ENCODE assay signal across 20 cellular contexts in genomic region chr5:82584631-82585030, GRCh38.
DNase-seq lines count a peak whose midpoint lies in the region; ATAC-seq, FAIRE-seq and TF ChIP-seq lines count a peak whose summit lies in the region.
"Had no signal": no experiment of that assay in that cellular context is flagged by ENCODE, and none has a peak within 500 bp of the region (broad histone marks: within the 10 kb centered on the region; RNA-seq: fewer than 3 reads in every experiment).

No MANE protein-coding gene starts in this region.

- H3K4me3 Mint-ChIP-seq in activated T-cell treated with anti-CD3 and anti-CD28 coated beads, Interleukin-2, amount 50 U/mL, for 24 hours, result no peak overlapping the region
- no peak overlapping the region for H3K4me3 Mint-ChIP-seq in activated T-cell treated with anti-CD3 and anti-CD28 coated beads, Interleukin-2, amount 50 U/mL, for 4 hours
- H3K4me3 Mint-ChIP-seq: CD8-positive, alpha-beta memory T cell had no signal

- H3K27me3 ChIP-seq in left ventricle myocardium inferior (ENCODE audit: low read depth) (no peaks in the 10 kb centered on the region), HepG2 (ENCODE audit: control insufficient read depth in 1 of 2, insufficient read depth in 2 of 2, low read length in 2 of 2) (no peaks in the 10 kb centered on the region), aorta (ENCODE audit: control insufficient read depth in 1 of 2, insufficient read depth in 2 of 2, low read length in 1 of 2) (no peaks in the 10 kb centered on the region)
- H3K27me3 ChIP-seq: BLaER1 treated with 17β-estradiol and CSF1 and Interleukin-3, amounts not matched to agents 10 nM and 100 nM had no signal

- no peak for DNase-seq in left ventricle myocardium superior
- no peak for DNase-seq in left ventricle myocardium inferior
- peak; percentile 14 for DNase-seq in HepG2 (ENCODE audit: low spot score)
- DNase-seq in posterior cingulate gyrus, result peak in 8 of 10 donors; percentile 21 to 85 (median 46)
- DNase-seq in aorta, result peak; percentile 60 to 81
- no peak for DNase-seq in activated T-cell treated with anti-CD3 and anti-CD28 coated beads, Interleukin-2, amount 50 U/mL, for 24 hours
- no peak for DNase-seq in stimulated activated naive CD8-positive, alpha-beta T cell treated with anti-CD3 and anti-CD28 coated beads, Interleukin-15, Interleukin-2, amounts not matched to agents 100 U/mL and 50 U/mL, for 24 hours
- DNase-seq in activated T-cell treated with anti-CD3 and anti-CD28 coated beads, Interleukin-2, amount 50 U/mL, for 4 hours, result no peak
- DNase-seq: CD8-positive, alpha-beta memory T cell; DMS79 treated with DMSO at 0.1 percent for 48 hours; GDM1; KBM-7; MV-4-11; NCI-H1417; NCI-H2029; NCI-H774; PC-3 had no signal

- in situ Hi-C loops in HepG2 (cut with HindIII; ENCODE audit: extremely low pct_ligation_motif_present, low pct_unique_long_range_greater_than_20kb), result no loop called here

- H3K27ac ChIP-seq in left ventricle myocardium inferior (replicated peaks), result no peak overlapping the region
- H3K27ac ChIP-seq in HepG2 (ENCODE audit: extremely low read length, insufficient read depth, low read length), result no peak overlapping the region
- H3K27ac ChIP-seq in aorta (ENCODE audit: low read depth in 1 of 2, low read length in 2 of 2), result peak overlapping the region in 1 of 2 donors; percentile 11
- H3K27ac ChIP-seq: BLaER1 treated with 17β-estradiol and CSF1 and Interleukin-3, amounts not matched to agents 10 nM and 100 nM had no signal

- H3K4me1 ChIP-seq in left ventricle myocardium inferior (no peaks in the 10 kb centered on the region), HepG2 (ENCODE audit: insufficient read depth, low read length) (peaks cover 25% of the 10 kb centered on the region), aorta (ENCODE audit: control insufficient read depth in 1 of 2, insufficient read depth in 2 of 2, low read length in 2 of 2) (peaks cover 3 to 6% of the 10 kb centered on the region in 2 donors)
- H3K4me1 ChIP-seq: BLaER1 treated with 17β-estradiol and CSF1 and Interleukin-3, amounts not matched to agents 10 nM and 100 nM had no signal

- H3K27ac Mint-ChIP-seq in activated T-cell treated with anti-CD3 and anti-CD28 coated beads, Interleukin-2, amount 50 U/mL, for 24 hours, result no peak overlapping the region
- H3K27ac Mint-ChIP-seq: CD8-positive, alpha-beta memory T cell had no signal

- POLR2A ChIA-PET in HepG2 (lab: Yijun Ruan, JAX), result no interaction called here

- peaks cover 13% of the 10 kb centered on the region for H3K9me3 Mint-ChIP-seq in activated T-cell treated with anti-CD3 and anti-CD28 coated beads, Interleukin-2, amount 50 U/mL, for 24 hours
- peaks cover 31% of the 10 kb centered on the region for H3K9me3 Mint-ChIP-seq in activated T-cell treated with anti-CD3 and anti-CD28 coated beads, Interleukin-2, amount 50 U/mL, for 4 hours

- no peak for TF ChIP-seq EP300 in HepG2 (IDR thresholded peaks at IDR 0.05; ENCODE audit: low read depth in 2 of 2, low read length in 2 of 2)
- no peak for TF ChIP-seq EP300 in HepG2 (CRISPR knock-in tag; IDR thresholded peaks at IDR 0.05; ENCODE audit: borderline replicate concordance)

- H3K36me3 ChIP-seq in left ventricle myocardium inferior, result no peaks in the 10 kb centered on the region
- H3K36me3 ChIP-seq in HepG2 (replicated peaks in 1 of 2; ENCODE audit: control insufficient read depth in 1 of 2, insufficient read depth in 2 of 2, low read length in 2 of 2), result no peaks in the 10 kb centered on the region
- no peaks in the 10 kb centered on the region for H3K36me3 ChIP-seq in aorta (ENCODE audit: control insufficient read depth in 1 of 2, insufficient read depth in 2 of 2, low read length in 1 of 2)
- H3K36me3 ChIP-seq: BLaER1 treated with 17β-estradiol and CSF1 and Interleukin-3, amounts not matched to agents 10 nM and 100 nM had no signal

- no peak overlapping the region for H3K4me2 ChIP-seq in HepG2 (ENCODE audit: low read depth, low read length)
- H3K4me2 ChIP-seq: BLaER1 treated with 17β-estradiol and CSF1 and Interleukin-3, amounts not matched to agents 10 nM and 100 nM had no signal

- H3K9ac ChIP-seq in HepG2 (ENCODE audit: insufficient read depth, low read depth, low read length), result no peak overlapping the region
- H3K9ac ChIP-seq: BLaER1 treated with 17β-estradiol and CSF1 and Interleukin-3, amounts not matched to agents 10 nM and 100 nM had no signal

- intact Hi-C loops in left ventricle myocardium superior (cut with micrococcal nuclease) (no loop called here), left ventricle myocardium inferior (cut with micrococcal nuclease) (no loop called here), HepG2 (cut with micrococcal nuclease; ENCODE audit: unreplicated experiment) (no loop called here), posterior cingulate gyrus (cut with DNase I) (no loop called here), aorta (cut with DNase I) (no loop called here)

- no peaks in the 10 kb centered on the region for H4K20me1 ChIP-seq in HepG2 (ENCODE audit: insufficient read depth, low read length)
- H4K20me1 ChIP-seq: BLaER1 treated with 17β-estradiol and CSF1 and Interleukin-3, amounts not matched to agents 10 nM and 100 nM had no signal

- no peaks in the 10 kb centered on the region for H3K36me3 Mint-ChIP-seq in activated T-cell treated with anti-CD3 and anti-CD28 coated beads, Interleukin-2, amount 50 U/mL, for 24 hours (ENCODE audit: low read depth)
- H3K36me3 Mint-ChIP-seq in activated T-cell treated with anti-CD3 and anti-CD28 coated beads, Interleukin-2, amount 50 U/mL, for 4 hours (ENCODE audit: insufficient read depth), result no peaks in the 10 kb centered on the region

- FAIRE-seq in HepG2 (lab: Jason Lieb, UNC), result no peak
- FAIRE-seq: D721Med, GM12878 had no signal

- 90% methylated on average over 2 of the region's 4 CpGs for WGBS in HepG2 (ENCODE audit: low lambda C conversion rate)
- WGBS in aorta, 2 donors, result 5 to 6% methylated on average over 4 of the region's 4 CpGs

- ATAC-seq in left ventricle myocardium superior, result peak; percentile 27
- ATAC-seq in HepG2, result peak; percentile 54; the same call in 2 of the 3 replicates
- peak; percentile 86 for ATAC-seq in aorta (ENCODE audit: low FRiP score)
- ATAC-seq in stimulated activated naive CD8-positive, alpha-beta T cell treated with anti-CD3 and anti-CD28 coated beads, Interleukin-15, Interleukin-2, amounts not matched to agents 100 U/mL and 50 U/mL, for 24 hours, result no peak
- no peak for ATAC-seq in activated T-cell treated with anti-CD3 and anti-CD28 coated beads, Interleukin-2, amount 50 U/mL, for 4 hours
- ATAC-seq: GM12878, PC-3 had no signal

- no peak for TF ChIP-seq POLR2A in HepG2 (IDR thresholded peaks at IDR 0.05; ENCODE audit: insufficient read depth in 1 of 2, low read depth in 2 of 2, low read length in 2 of 2)

- TF ChIP-seq RAD21 in HepG2 (CRISPR knock-in tag; IDR thresholded peaks at IDR 0.05), result no peak

- H3K4me3 ChIP-seq in left ventricle myocardium inferior (no peak overlapping the region), HepG2 (replicated peaks in 1 of 3; ENCODE audit: insufficient read depth in 1 of 3, low read depth in 2 of 3, low read length in 3 of 3) (no peak overlapping the region), aorta (ENCODE audit: low read length in 2 of 2) (no peak overlapping the region)
- H3K4me3 ChIP-seq: BLaER1 treated with 17β-estradiol and CSF1 and Interleukin-3, amounts not matched to agents 10 nM and 100 nM; GM12878 had no signal

- peaks cover 11% of the 10 kb centered on the region for H3K27me3 Mint-ChIP-seq in activated T-cell treated with anti-CD3 and anti-CD28 coated beads, Interleukin-2, amount 50 U/mL, for 24 hours
- peaks cover 2% of the 10 kb centered on the region for H3K27me3 Mint-ChIP-seq in activated T-cell treated with anti-CD3 and anti-CD28 coated beads, Interleukin-2, amount 50 U/mL, for 4 hours (ENCODE audit: low read depth)

- H3K9me3 ChIP-seq in left ventricle myocardium inferior (replicated peaks) (peaks cover 35% of the 10 kb centered on the region), HepG2 (ENCODE audit: low read length) (peaks cover 22% of the 10 kb centered on the region), aorta (ENCODE audit: control insufficient read depth, low read length) (no peaks in the 10 kb centered on the region)

- CTCF ChIA-PET in HepG2 (lab: Yijun Ruan, JAX; ENCODE audit: low intra/inter-chr PET ratio, low total read pairs), result no interaction called here

- H3K79me2 ChIP-seq in HepG2 (ENCODE audit: insufficient read depth, low read length), result no peaks in the 10 kb centered on the region

- TF ChIP-seq CTCF in left ventricle myocardium inferior (IDR thresholded peaks at IDR 0.05; ENCODE audit: borderline replicate concordance), result no peak
- TF ChIP-seq CTCF in HepG2 (CRISPR knock-in tag; IDR thresholded peaks at IDR 0.05), result no peak

- H3K4me1 Mint-ChIP-seq in activated T-cell treated with anti-CD3 and anti-CD28 coated beads, Interleukin-2, amount 50 U/mL, for 24 hours (ENCODE audit: low read depth), result no peaks in the 10 kb centered on the region
- H3K4me1 Mint-ChIP-seq in activated T-cell treated with anti-CD3 and anti-CD28 coated beads, Interleukin-2, amount 50 U/mL, for 4 hours (ENCODE audit: low read depth), result no peaks in the 10 kb centered on the region
- H3K4me1 Mint-ChIP-seq: CD8-positive, alpha-beta memory T cell had no signal

- no TSS peak for BruUV-seq in HepG2 (replicated peaks; lab: Mats Ljungman, UMichigan)

- no peak overlapping the region for H2AFZ ChIP-seq in HepG2 (ENCODE audit: low read length)

TF ChIP-seq in HepG2, 621 proteins besides CTCF, POLR2A, EP300 and RAD21 (continues in another document):
- TF ChIP-seq PAX8 (CRISPR knock-in tag; IDR thresholded peaks at IDR 0.05; ENCODE audit: borderline replicate concordance) (no peak), ZNF788 (CRISPR knock-in tag; IDR thresholded peaks at IDR 0.05; ENCODE audit: borderline replicate concordance) (no peak), REXO4 (CRISPR knock-in tag; IDR thresholded peaks at IDR 0.05; ENCODE audit: borderline replicate concordance) (no peak), TOPORS (CRISPR knock-in tag; IDR thresholded peaks at IDR 0.05) (no peak)

Comparison
In these comparisons a context has a peak if more than half of its experiments do, and no peak if none do; other contexts are left out.
1. ATAC-seq: peak in left ventricle myocardium superior (single experiment), HepG2 (single experiment) and aorta (single experiment); none in stimulated activated naive CD8-positive, alpha-beta T cell treated with anti-CD3 and anti-CD28 coated beads, Interleukin-15, Interleukin-2, amounts not matched to agents 100 U/mL and 50 U/mL, for 24 hours (single experiment) and activated T-cell treated with anti-CD3 and anti-CD28 coated beads, Interleukin-2, amount 50 U/mL, for 4 hours (0 of 2).
2. DNase-seq: peak in HepG2 (single experiment), posterior cingulate gyrus (8 of 10) and aorta (2 of 2); none in left ventricle myocardium superior (single experiment), left ventricle myocardium inferior (single experiment), activated T-cell treated with anti-CD3 and anti-CD28 coated beads, Interleukin-2, amount 50 U/mL, for 24 hours (single experiment), stimulated activated naive CD8-positive, alpha-beta T cell treated with anti-CD3 and anti-CD28 coated beads, Interleukin-15, Interleukin-2, amounts not matched to agents 100 U/mL and 50 U/mL, for 24 hours (single experiment) and activated T-cell treated with anti-CD3 and anti-CD28 coated beads, Interleukin-2, amount 50 U/mL, for 4 hours (single experiment).